Comparison of ENCODE assay signal across 8 cellular contexts in genomic region chrX:323721-324628, GRCh38. TPM values are rescaled to one million over a fixed set of nuclear protein-coding genes. Genes with fewer than 3 reads are reported as not detected.
DNase-seq lines count a peak whose midpoint lies in the region; ATAC-seq, FAIRE-seq and TF ChIP-seq lines count a peak whose summit lies in the region.

No MANE protein-coding gene starts in this region.

- DNase-seq in activated T-cell treated with anti-CD3 and anti-CD28 coated beads for 4 hours (peak; percentile 9), cardiac muscle cell (ENCODE audit: low read depth in 1 of 2, low spot score in 1 of 2) (peak; percentile 72 to 74), small intestine (peak; percentile 66), NCI-H774 (lab: John Stamatoyannopoulos, UW) (no peak), DMS114 treated with DMSO at 0.1 percent for 48 hours (lab: John Stamatoyannopoulos, UW; ENCODE audit: unreplicated experiment) (no peak)
- no peak for DNase-seq in activated T-cell treated with anti-CD3 and anti-CD28 coated beads, Interleukin-2, amount 50 U/mL, for 48 hours
- DNase-seq in activated CD4-positive, alpha-beta T cell treated with anti-CD3 and anti-CD28 coated beads for 48 hours: peak; percentile 41

- no peaks in the 10 kb centered on the region for H3K9me3 ChIP-seq in cardiac muscle cell (ENCODE audit: low read depth)
- H3K9me3 ChIP-seq in small intestine (ENCODE audit: control insufficient read depth, low read depth): no peaks in the 10 kb centered on the region

- H3K27me3 ChIP-seq in cardiac muscle cell (no peaks in the 10 kb centered on the region), small intestine (ENCODE audit: control insufficient read depth in 2 of 2, insufficient read depth in 2 of 2, low read length in 2 of 2) (no peaks in the 10 kb centered on the region)

- H3K4me3 ChIP-seq in cardiac muscle cell (no peak overlapping the region), small intestine (ENCODE audit: low read depth in 1 of 2, low read length in 2 of 2) (no peak overlapping the region)

- H3K27ac ChIP-seq in cardiac muscle cell (no peak overlapping the region), small intestine (ENCODE audit: low read depth in 1 of 2, low read length in 1 of 2) (no peak overlapping the region)

- no peak for ATAC-seq in GM21390 (IDR thresholded peaks at IDR 0.05; ENCODE audit: unreplicated experiment)

- no peaks in the 10 kb centered on the region for H3K36me3 ChIP-seq in cardiac muscle cell
- no peaks in the 10 kb centered on the region for H3K36me3 ChIP-seq in small intestine (ENCODE audit: control insufficient read depth in 2 of 2, insufficient read depth in 2 of 2, low read length in 2 of 2)

- H3K4me1 ChIP-seq in cardiac muscle cell (ENCODE audit: low read depth) (peaks cover 6% of the 10 kb centered on the region), small intestine (ENCODE audit: control insufficient read depth in 2 of 2, insufficient read depth in 1 of 2, low read depth in 1 of 2, low read length in 1 of 2) (no peaks in the 10 kb centered on the region)

- peak; percentile 61 for FAIRE-seq in small intestine (lab: Jason Lieb, UNC)

- TF ChIP-seq CTCF in cardiac muscle cell (IDR thresholded peaks at IDR 0.05; ENCODE audit: low read depth, low read length): no peak

- 72 to 83% (median 75%) methylated on average over 37 to 38 of the region's 38 CpGs for WGBS in small intestine, 3 donors

RNA-seq across cellular contexts. Expression of gene GTPBP6, which starts 5.4 kb away (rescaled TPM):
- total RNA-seq in cardiac muscle cell: 54.5 and 60.9 TPM in 2 replicates
- 59.2 and 79.2 TPM in 2 replicates for polyA plus RNA-seq in cardiac muscle cell
- polyA plus RNA-seq in small intestine: 10 to 100 TPM; 34.9 to 69.7 (median 41.6) TPM

RNA-seq across cellular contexts. Expression of gene PLCXD1, which starts 42.8 kb away (rescaled TPM):
- 43.4 and 50.4 TPM in 2 replicates for total RNA-seq in cardiac muscle cell
- polyA plus RNA-seq in cardiac muscle cell (16.6 and 20.6 TPM in 2 replicates), small intestine (10 to 100 TPM in 1 of 3 donors, 1 to 10 TPM in 2; 3.8 to 20.3 (median 6.3) TPM)

Comparison
In these comparisons a context has a peak if more than half of its experiments do, and no peak if none do; other contexts are left out.
1. DNase-seq: peak in activated T-cell treated with anti-CD3 and anti-CD28 coated beads for 4 hours (single experiment), activated CD4-positive, alpha-beta T cell treated with anti-CD3 and anti-CD28 coated beads for 48 hours (single experiment), cardiac muscle cell (2 of 2) and small intestine (single experiment); none in activated T-cell treated with anti-CD3 and anti-CD28 coated beads, Interleukin-2, amount 50 U/mL, for 48 hours (0 of 2), NCI-H774 (single experiment) and DMS114 treated with DMSO at 0.1 percent for 48 hours (single experiment).